Comparison of ENCODE assay signal across 1 cellular context in genomic region chr14:64549016-64549415, GRCh38.
TF ChIP-seq lines count a peak whose summit lies in the region.

No MANE protein-coding gene starts in this region.

TF ChIP-seq in endothelial cell of umbilical vein, 7 proteins besides CTCF, POLR2A, EP300 and RAD21:
- no peak for TF ChIP-seq MYC (IDR thresholded peaks at IDR 0.05; ENCODE audit: low read depth, low read length)
